19 cellular contexts compared by ENCODE assay signal in the genomic region with DNA sequence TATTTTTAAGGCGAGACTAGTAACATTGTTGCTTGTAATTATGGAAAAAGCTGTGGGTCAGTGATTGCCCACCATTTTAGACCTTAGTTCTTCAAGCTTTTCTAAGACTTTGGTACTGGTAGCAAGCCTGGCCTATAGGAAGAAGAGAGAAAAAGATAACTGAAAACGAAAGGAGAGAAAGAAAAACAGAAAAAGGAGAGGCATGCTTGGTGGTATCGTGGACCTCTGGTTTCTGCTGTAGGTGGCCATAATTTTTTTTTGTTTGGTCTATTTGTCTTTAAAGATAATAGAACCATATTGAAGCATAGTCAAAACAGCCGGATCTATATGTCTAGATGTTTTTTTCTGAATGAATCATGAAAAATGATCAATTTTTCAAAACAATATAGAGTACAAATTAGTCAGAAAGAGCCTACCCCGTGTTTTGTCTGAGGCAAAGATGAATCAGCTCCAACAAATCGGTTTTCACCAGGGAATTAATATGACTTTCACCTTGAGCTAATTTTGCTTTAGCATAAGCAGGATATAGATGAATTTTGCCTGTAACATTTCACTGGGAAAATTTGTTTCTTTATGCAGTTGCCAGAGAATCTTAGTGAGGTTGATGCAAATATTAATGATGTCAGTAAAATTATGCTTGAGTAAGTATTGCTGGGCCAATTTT. TPM values are rescaled to one million over a fixed set of nuclear protein-coding genes. Genes with fewer than 3 reads are reported as not detected.
DNase-seq lines count a peak whose midpoint lies in the region; TF ChIP-seq lines count a peak whose summit lies in the region.
"Had no signal": no experiment of that assay in that cellular context is flagged by ENCODE, and none has a peak within 500 bp of the region (broad histone marks: within the 10 kb centered on the region; RNA-seq: fewer than 3 reads in every experiment).

No MANE protein-coding gene starts in this region.

- H4K91ac ChIP-seq in H9 (ENCODE audit: insufficient read length, low read depth, low read length), result no peak overlapping the region

- no peak overlapping the region for H3K9ac ChIP-seq in H9 (ENCODE audit: extremely low read depth, insufficient read length, low read length)

- no peak overlapping the region for H2BK120ac ChIP-seq in H9 (ENCODE audit: low read depth, low read length, poor library complexity, severe bottlenecking)

- H3K4me3 ChIP-seq in breast epithelium (no peak overlapping the region), fibroblast of mammary gland (ENCODE audit: control insufficient read depth, low read depth, low read length) (no peak overlapping the region)
- H3K4me3 ChIP-seq: GM23338 had no signal

- H4K5ac ChIP-seq in H9 (ENCODE audit: insufficient read length, low read depth, low read length), result no peak overlapping the region

- TF ChIP-seq POLR2A in breast epithelium (IDR thresholded peaks at IDR 0.05), result no peak

- no peaks in the 10 kb centered on the region for H3K23me2 ChIP-seq in H9 (ENCODE audit: insufficient read length, low read depth, low read length, poor library complexity, severe bottlenecking)

- H4K20me1 ChIP-seq in H9 (ENCODE audit: control insufficient read depth, insufficient read depth, insufficient read length), result no peaks in the 10 kb centered on the region

- no peaks in the 10 kb centered on the region for H3K79me2 ChIP-seq in H9 (ENCODE audit: insufficient read depth, low read length)

- no peak overlapping the region for H3K4ac ChIP-seq in H9 (ENCODE audit: low read depth, low read length)

- DNase-seq in MCF 10A (ENCODE audit: unreplicated experiment) (no peak), breast epithelium (ENCODE audit: low spot score in 2 of 2) (no peak), fibroblast of mammary gland (ENCODE audit: low read depth) (peak; percentile 79), NCI-H446 treated with DMSO at 0.1 percent for 48 hours (lab: John Stamatoyannopoulos, UW) (no peak), H9 (no peak), NCI-H1092 treated with DMSO at 0.1 percent for 48 hours (lab: John Stamatoyannopoulos, UW) (no peak), ecto neural progenitor cell (ENCODE audit: low spot score) (no peak)
- DNase-seq: BE2C; CD4-positive, CD25-positive, alpha-beta regulatory T cell; COR-L47; DMS 273 treated with DMSO at 0.1 percent for 48 hours; GF-D8; NCI-H1694 treated with DMSO at 0.1 percent for 48 hours; NCI-H510A treated with DMSO at 0.1 percent for 48 hours; NCI-H82; RPMI8226; SIG-M5 had no signal

- no peak overlapping the region for H3K14ac ChIP-seq in H9 (ENCODE audit: insufficient read depth, low read length)

- no peak overlapping the region for H2AFZ ChIP-seq in H9 (ENCODE audit: low read length)
- H2AFZ ChIP-seq: GM23338 had no signal

- H3K27me3 ChIP-seq in breast epithelium (no peaks in the 10 kb centered on the region), H9 (ENCODE audit: insufficient read depth, low read length) (no peaks in the 10 kb centered on the region)
- H3K27me3 ChIP-seq: BE2C had no signal

- WGBS in H9 (ENCODE audit: extremely low coverage, insufficient read length, low lambda C conversion rate), result no CpG with 5 or more reads among the region's 6 CpGs

- CTCF ChIA-PET in MCF 10A (lab: Yijun Ruan, JAX), result interaction anchor here (0.6 kb wide), 1 partner anchor 408 kb away, joined by 3 read pairs; no protein-coding TSS in a partner anchor

- no peak overlapping the region for H3K56ac ChIP-seq in H9 (ENCODE audit: insufficient read length, low read depth, low read length)

- no peak overlapping the region for H2BK12ac ChIP-seq in H9 (ENCODE audit: insufficient read length, low read depth, low read length)

- intact Hi-C loops in MCF 10A (cut with micrococcal nuclease) (no loop called here), breast epithelium (cut with DNase I; ENCODE audit: low total_unique reads) (no loop called here)

- no TSS peak for BruUV-seq in MCF 10A (replicated peaks; lab: Mats Ljungman, UMichigan)

- peaks cover 29% of the 10 kb centered on the region for H3K4me1 Mint-ChIP-seq in MCF 10A (ENCODE audit: insufficient read depth, unreplicated experiment)
- H3K4me1 Mint-ChIP-seq in H9, result peaks cover 13 to 20% of the 10 kb centered on the region in 2 experiments
- H3K4me1 Mint-ChIP-seq: CD4-positive, CD25-positive, alpha-beta regulatory T cell had no signal

- no peak overlapping the region for H3K23ac ChIP-seq in H9 (ENCODE audit: insufficient read length, low read depth, low read length)

- H4K8ac ChIP-seq in H9 (replicated peaks; ENCODE audit: insufficient read length, low read depth, low read length), result no peak overlapping the region

- H2AK5ac ChIP-seq in H9 (ENCODE audit: insufficient read length, low read length), result no peak overlapping the region

- H3T11ph ChIP-seq in H9 (ENCODE audit: low read length), result no peak overlapping the region

- H3K27ac ChIP-seq in breast epithelium, result no peak overlapping the region
- peak overlapping the region; percentile 63 for H3K27ac ChIP-seq in VCaP
- no peak overlapping the region for H3K27ac ChIP-seq in H9 (ENCODE audit: insufficient read length, low read depth, low read length)

- H3K36me3 Mint-ChIP-seq in MCF 10A (ENCODE audit: insufficient read depth, unreplicated experiment) (peaks cover 7% of the 10 kb centered on the region), H9 (ENCODE audit: insufficient read depth in 1 of 3, low read depth in 3 of 3) (no peaks in the 10 kb centered on the region)
- H3K36me3 Mint-ChIP-seq: CD4-positive, CD25-positive, alpha-beta regulatory T cell had no signal

- H3K4me1 ChIP-seq in breast epithelium (no peaks in the 10 kb centered on the region), H9 (ENCODE audit: insufficient read depth, low read length) (no peaks in the 10 kb centered on the region)
- H3K4me1 ChIP-seq: BE2C had no signal

- H3K27ac Mint-ChIP-seq in MCF 10A (ENCODE audit: low read depth, unreplicated experiment) (peak overlapping the region; percentile 85), H9 (no peak overlapping the region)
- H3K27ac Mint-ChIP-seq: CD4-positive, CD25-positive, alpha-beta regulatory T cell; GM23338 had no signal

- no peak overlapping the region for H2BK5ac ChIP-seq in H9 (ENCODE audit: insufficient read length, low read length)

- no peaks in the 10 kb centered on the region for H3K36me3 ChIP-seq in breast epithelium
- H3K36me3 ChIP-seq: BE2C had no signal

- H3K9me3 Mint-ChIP-seq in MCF 10A (ENCODE audit: unreplicated experiment) (no peaks in the 10 kb centered on the region), H9 (no peaks in the 10 kb centered on the region)
- H3K9me3 Mint-ChIP-seq: GM23338 had no signal

- no peak overlapping the region for H3K18ac ChIP-seq in H9 (ENCODE audit: insufficient read length, low read depth, low read length)

- H3K4me3 Mint-ChIP-seq in MCF 10A (ENCODE audit: unreplicated experiment), result peak overlapping the region; percentile 8
- H3K4me3 Mint-ChIP-seq in H9, result no peak overlapping the region
- H3K4me3 Mint-ChIP-seq: CD4-positive, CD25-positive, alpha-beta regulatory T cell; GM23338 had no signal

- no peak for TF ChIP-seq CTCF in MCF 10A (IDR thresholded peaks at IDR 0.05; ENCODE audit: unreplicated experiment)
- TF ChIP-seq CTCF in breast epithelium (IDR thresholded peaks at IDR 0.05), result no peak
- TF ChIP-seq CTCF in VCaP (conservative IDR thresholded peaks at IDR 0.05), result no peak
- TF ChIP-seq CTCF in fibroblast of mammary gland (conservative IDR thresholded peaks at IDR 0.05; ENCODE audit: control insufficient read depth, insufficient read depth, low read depth, low read length), result no peak
- TF ChIP-seq CTCF in H9 (conservative IDR thresholded peaks at IDR 0.05), result no peak

- H3K9me3 ChIP-seq in breast epithelium (no peaks in the 10 kb centered on the region), H9 (ENCODE audit: control insufficient read depth, low read depth, low read length) (no peaks in the 10 kb centered on the region)
- H3K9me3 ChIP-seq: BE2C had no signal

- H3K27me3 Mint-ChIP-seq in MCF 10A (ENCODE audit: insufficient read depth, unreplicated experiment), result no peaks in the 10 kb centered on the region
- H3K27me3 Mint-ChIP-seq in H9 (ENCODE audit: low read depth), result peaks cover 2% of the 10 kb centered on the region; the same call in 1 of the 2 replicates
- H3K27me3 Mint-ChIP-seq: CD4-positive, CD25-positive, alpha-beta regulatory T cell had no signal

- H2BK20ac ChIP-seq in H9 (ENCODE audit: low read depth, low read length, poor library complexity, severe bottlenecking), result no peak overlapping the region

- H3K79me1 ChIP-seq in H9 (ENCODE audit: insufficient read depth, low read depth, low read length, poor library complexity, severe bottlenecking), result no peaks in the 10 kb centered on the region

- H3K4me2 ChIP-seq in H9 (ENCODE audit: insufficient read depth, insufficient read length, low read length), result no peak overlapping the region
- H3K4me2 ChIP-seq: GM23338 had no signal

- H2BK15ac ChIP-seq in H9 (ENCODE audit: low read depth, low read length), result no peak overlapping the region

- POLR2A ChIA-PET in MCF 10A (lab: Yijun Ruan, JAX), result interaction anchor here (0.8 kb wide), 1 partner anchor 83 kb away, joined by 3 read pairs; no protein-coding TSS in a partner anchor

RNA-seq across cellular contexts. Expression of a gene that starts 45.7 kb away (rescaled TPM):
- 0.16 and 0.20 TPM in 2 replicates for total RNA-seq in MCF 10A (2022)
- total RNA-seq in breast epithelium, result 10 to 100 TPM in 1 of 3 donors, 1 to 10 TPM in 2; 3.1 to 11.5 (median 7.5) TPM
- 0.17 TPM in 1 of 2 replicates, not detected in the other for total RNA-seq in H9 (2021)
- total RNA-seq: CD4-positive, CD25-positive, alpha-beta regulatory T cell had no signal
